Comparison of ENCODE assay signal across 7 cellular contexts in the genomic region with DNA sequence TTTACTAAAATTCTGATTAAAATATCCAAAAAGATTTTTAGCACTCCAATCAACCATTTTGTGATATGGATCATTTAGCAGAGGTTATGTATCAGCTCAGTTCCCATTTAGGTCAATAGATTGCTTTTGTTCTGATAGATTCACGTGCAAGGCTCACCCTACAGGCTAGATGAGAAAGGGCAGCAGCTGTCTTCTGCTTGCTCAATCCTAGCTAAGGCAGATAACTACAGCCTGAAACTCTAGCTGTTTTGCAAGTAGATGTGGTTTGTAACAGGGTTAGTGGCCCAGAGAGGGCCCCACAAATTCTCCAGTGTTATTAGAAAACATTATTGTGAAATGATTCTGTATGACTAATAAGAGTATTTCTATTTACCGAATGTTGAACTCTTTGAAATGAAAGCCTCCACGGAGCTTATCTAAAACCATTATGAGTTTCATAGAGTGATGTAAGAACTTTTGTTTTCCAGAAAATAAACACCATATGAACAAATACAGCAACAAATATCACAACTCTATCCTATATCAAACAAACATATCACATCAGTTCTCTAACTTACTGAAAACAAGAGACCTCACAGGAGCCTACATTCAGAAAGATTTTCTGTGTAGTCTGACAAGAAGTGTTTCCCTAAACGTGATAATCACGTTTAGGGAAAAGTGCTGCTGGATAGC.
DNase-seq lines count a peak whose midpoint lies in the region; ATAC-seq and TF ChIP-seq lines count a peak whose summit lies in the region.

No MANE protein-coding gene starts in this region.

- peak; percentile 64 for TF ChIP-seq CTCF in GM12865 (IDR thresholded peaks at IDR 0.05; ENCODE audit: insufficient read depth, low read depth, low read length, missing control alignments)
- TF ChIP-seq CTCF in OCI-LY7 (conservative IDR thresholded peaks at IDR 0.05; ENCODE audit: low read length), result peak; percentile 43
- peak in 26 of 56 donors; percentile 9 to 40 (median 23) for TF ChIP-seq CTCF in dorsolateral prefrontal cortex (IDR thresholded peaks at IDR 0.05 in 54 of 56, conservative IDR thresholded peaks at IDR 0.05 in 2 of 56; ENCODE audit: low read depth in 1 of 56, partially characterized antibody in 56 of 56)
- peak; percentile 36 to 49 (median 44) for TF ChIP-seq CTCF in nephron (IDR thresholded peaks at IDR 0.05; ENCODE audit: unreplicated experiment in 3 of 3)

- intact Hi-C loops in OCI-LY7 (cut with micrococcal nuclease; ENCODE audit: unreplicated experiment), result no loop called here
- intact Hi-C loops in dorsolateral prefrontal cortex (cut with DNase I), result no loop called here

- H3K36me3 Mint-ChIP-seq in nephron (ENCODE audit: low read depth), result no peaks in the 10 kb centered on the region

- no peaks in the 10 kb centered on the region for H3K4me1 ChIP-seq in OCI-LY7 (ENCODE audit: insufficient read depth, low read length, poor library complexity, severe bottlenecking)

- CTCF ChIA-PET in OCI-LY7 (lab: Charles Lee; ENCODE audit: unreplicated experiment), result no interaction called here

- no peak overlapping the region for H3K4me2 ChIP-seq in OCI-LY7 (ENCODE audit: low read length)

- in situ Hi-C loops in G401 (cut with HindIII; ENCODE audit: low sequenced_read_pairs), result no loop called here

- no peaks in the 10 kb centered on the region for H3K27me3 ChIP-seq in dorsolateral prefrontal cortex

- H3K9me2 ChIP-seq in OCI-LY7 (ENCODE audit: insufficient read depth, low read length), result no peaks in the 10 kb centered on the region

- no peaks in the 10 kb centered on the region for H3K36me3 ChIP-seq in OCI-LY7 (ENCODE audit: insufficient read depth, low read length)

- ATAC-seq in GM19455 (IDR thresholded peaks at IDR 0.05; ENCODE audit: unreplicated experiment) (peak; percentile 99), HG03378 (IDR thresholded peaks at IDR 0.05; ENCODE audit: unreplicated experiment) (peak; percentile 99)

- H3K27ac Mint-ChIP-seq in nephron, result peak overlapping the region in 2 of 3 experiments; percentile 1 to 62

- H3K4me3 Mint-ChIP-seq in nephron, result no peak overlapping the region

- H3K79me2 ChIP-seq in OCI-LY7 (ENCODE audit: insufficient read depth, low read depth, low read length), result no peaks in the 10 kb centered on the region

- H3K27ac ChIP-seq in OCI-LY7 (ENCODE audit: low read depth, low read length, poor library complexity, severe bottlenecking) (no peak overlapping the region), dorsolateral prefrontal cortex (peak overlapping the region in 55 of 59 donors; percentile 1 to 86 (median 69))

- POLR2A ChIA-PET in OCI-LY7 (lab: Charles Lee), result interaction anchor here (0.7 to 1.8 kb wide), 3 partner anchors 10 to 81 kb away, joined by 3 to 7 read pairs (median 3); no protein-coding TSS in a partner anchor

- H4K20me1 ChIP-seq in OCI-LY7 (ENCODE audit: insufficient read depth, low read length), result no peaks in the 10 kb centered on the region

- peak; percentile 94 for DNase-seq in GM12865 (ENCODE audit: low read depth)
- DNase-seq in OCI-LY7 (ENCODE audit: low spot score), result peak; percentile 2
- DNase-seq in dorsolateral prefrontal cortex, result no peak
- no peak for DNase-seq in G401 (ENCODE audit: low spot score)

- no peaks in the 10 kb centered on the region for H3K9me3 ChIP-seq in OCI-LY7 (ENCODE audit: low read length)

- H3K27me3 Mint-ChIP-seq in nephron (ENCODE audit: low read depth), result no peaks in the 10 kb centered on the region

- BruUV-seq in OCI-LY7 (replicated peaks; lab: Mats Ljungman, UMichigan), result no TSS peak

- peak overlapping the region; percentile 19 for H3K4me3 ChIP-seq in GM12865 (ENCODE audit: low read depth, low read length)
- no peak overlapping the region for H3K4me3 ChIP-seq in OCI-LY7 (ENCODE audit: low read depth, low read length, poor library complexity, severe bottlenecking)
- H3K4me3 ChIP-seq in dorsolateral prefrontal cortex, result peak overlapping the region in 29 of 59 donors; percentile 2 to 45 (median 18)

- H2AFZ ChIP-seq in OCI-LY7 (ENCODE audit: low read length), result no peak overlapping the region

- peaks cover 5% of the 10 kb centered on the region for H3K9me3 Mint-ChIP-seq in nephron

- H3K4me1 Mint-ChIP-seq in nephron, result peaks cover 22% of the 10 kb centered on the region

Comparison
In these comparisons a context has a peak if more than half of its experiments do, and no peak if none do; other contexts are left out.
1. DNase-seq: peak in GM12865 (single experiment) and OCI-LY7 (single experiment); none in dorsolateral prefrontal cortex (0 of 10) and G401 (single experiment).